In genomic region chr5:94969174-94969573, GRCh38 we compare ENCODE assay signal across 8 cellular contexts.
DNase-seq lines count a peak whose midpoint lies in the region; FAIRE-seq and TF ChIP-seq lines count a peak whose summit lies in the region.

No MANE protein-coding gene starts in this region.

- H3K4me3 ChIP-seq in HEK293 (ENCODE audit: low read depth, low read length): no peak overlapping the region
- no peak overlapping the region for H3K4me3 ChIP-seq in hepatocyte
- H3K4me3 ChIP-seq in dorsolateral prefrontal cortex: no peak overlapping the region

- no peaks in the 10 kb centered on the region for H4K20me1 ChIP-seq in hepatocyte (ENCODE audit: insufficient read depth, poor library complexity, severe bottlenecking)

- no peak overlapping the region for H3K4me2 ChIP-seq in hepatocyte

- H3K36me3 ChIP-seq in HEK293 (ENCODE audit: control insufficient read depth in 2 of 2, insufficient read depth in 1 of 2, low read length in 2 of 2) (no peaks in the 10 kb centered on the region), hepatocyte (replicated peaks; ENCODE audit: insufficient read depth, low read depth) (no peaks in the 10 kb centered on the region)

- no peak overlapping the region for H2AFZ ChIP-seq in hepatocyte

- DNase-seq in Daoy (ENCODE audit: low read depth) (peak; percentile 15), OCI-M1 (lab: John Stamatoyannopoulos, UW) (peak; percentile 59), hepatocyte (ENCODE audit: low spot score) (peak; percentile 8), dorsolateral prefrontal cortex (no peak), kidney tubule cell (ENCODE audit: low spot score) (no peak), HTR-8/SVneo (ENCODE audit: insufficient read length, low spot score) (no peak), cerebellar nuclear complex (lab: John Stamatoyannopoulos, UW) (no peak)

- no peak for TF ChIP-seq CTCF in HEK293 (tag by site-specific recombination; IDR thresholded peaks at IDR 0.05)
- TF ChIP-seq CTCF in hepatocyte (IDR thresholded peaks at IDR 0.05; ENCODE audit: poor library complexity): peak; percentile 54
- TF ChIP-seq CTCF in dorsolateral prefrontal cortex (IDR thresholded peaks at IDR 0.05 in 54 of 56, conservative IDR thresholded peaks at IDR 0.05 in 2 of 56; ENCODE audit: low read depth in 1 of 56, partially characterized antibody in 56 of 56): peak in 11 of 56 donors; percentile 8 to 31 (median 20)

- POLR2A ChIA-PET in HEK293 (lab: Yijun Ruan, JAX): no interaction called here

- H3K9me3 ChIP-seq in HEK293 (ENCODE audit: control insufficient read depth, insufficient read depth, low read depth, low read length) (no peaks in the 10 kb centered on the region), hepatocyte (ENCODE audit: low read depth) (no peaks in the 10 kb centered on the region)

- intact Hi-C loops in dorsolateral prefrontal cortex (cut with DNase I): loop anchor here (5.0 to 10.0 kb wide), 2 partner anchors 266 to 288 kb away; no protein-coding TSS in a partner anchor

- no peaks in the 10 kb centered on the region for H3K27me3 ChIP-seq in hepatocyte
- no peaks in the 10 kb centered on the region for H3K27me3 ChIP-seq in dorsolateral prefrontal cortex

- 23% methylated on average over 3 of the region's 3 CpGs for WGBS in hepatocyte (ENCODE audit: low lambda C conversion rate, missing lambda C conversion rate)

- H3K79me2 ChIP-seq in hepatocyte: no peaks in the 10 kb centered on the region

- CTCF ChIA-PET in HEK293 (lab: Yijun Ruan, JAX): interaction anchor here (0.5 to 2.6 kb wide), 18 partner anchors 8 to 1859 kb away, joined by 3 to 14 read pairs (median 4); no protein-coding TSS in a partner anchor

- H3K4me1 ChIP-seq in HEK293 (ENCODE audit: control insufficient read depth, insufficient read depth, low read length) (no peaks in the 10 kb centered on the region), hepatocyte (ENCODE audit: insufficient read depth) (no peaks in the 10 kb centered on the region)

- no peak overlapping the region for H3K27ac ChIP-seq in HEK293 (ENCODE audit: extremely low read depth, low read depth, low read length)
- H3K27ac ChIP-seq in hepatocyte: no peak overlapping the region
- H3K27ac ChIP-seq in dorsolateral prefrontal cortex: no peak overlapping the region

- FAIRE-seq in HTR-8/SVneo (lab: Jason Lieb, UNC): no peak

- H3K9me2 ChIP-seq in hepatocyte (replicated peaks; ENCODE audit: insufficient read depth): no peaks in the 10 kb centered on the region

TF ChIP-seq in HEK293, 187 proteins besides CTCF, POLR2A, EP300 and RAD21:
- TF ChIP-seq ZNF654 (tag by site-specific recombination; IDR thresholded peaks at IDR 0.05; ENCODE audit: low read depth): peak; percentile 49
- no peak for TF ChIP-seq SCRT2 (tag by site-specific recombination; IDR thresholded peaks at IDR 0.05)
- no peak for TF ChIP-seq TCF7L2 (IDR thresholded peaks at IDR 0.05; ENCODE audit: borderline replicate concordance, low read depth, low read length)
- TF ChIP-seq ZNF580 (tag by site-specific recombination; IDR thresholded peaks at IDR 0.05): no peak

Comparison
In these comparisons a context has a peak if more than half of its experiments do, and no peak if none do; other contexts are left out.
1. DNase-seq: peak in Daoy (single experiment), OCI-M1 (single experiment) and hepatocyte (single experiment); none in dorsolateral prefrontal cortex (0 of 10), kidney tubule cell (single experiment), HTR-8/SVneo (single experiment) and cerebellar nuclear complex (0 of 2).